ENCODE assay signal across 16 cellular contexts in genomic region chr19:13121551-13122274, GRCh38. TPM values are rescaled to one million over a fixed set of nuclear protein-coding genes. Genes with fewer than 3 reads are reported as not detected.
DNase-seq lines count a peak whose midpoint lies in the region; ATAC-seq, FAIRE-seq and TF ChIP-seq lines count a peak whose summit lies in the region.
"Had no signal": no experiment of that assay in that cellular context is flagged by ENCODE, and none has a peak within 500 bp of the region (broad histone marks: within the 10 kb centered on the region; RNA-seq: fewer than 3 reads in every experiment).

No MANE protein-coding gene starts in this region.

- H3K36me3 ChIP-seq in SK-N-MC (ENCODE audit: insufficient read depth, low read length), result peaks cover 10% of the 10 kb centered on the region; the same call in 1 of the 2 replicates
- H3K36me3 ChIP-seq: thoracic aorta had no signal

- peak overlapping the region; percentile 92; the same call in 1 of the 2 replicates for H3K4me3 ChIP-seq in SK-N-MC
- H3K4me3 ChIP-seq: mucosa of descending colon, thoracic aorta had no signal

- FAIRE-seq in GM12891 (lab: Jason Lieb, UNC) (no peak), D721Med (lab: Jason Lieb, UNC) (no peak)

- TF ChIP-seq CTCF in chondrocyte (IDR thresholded peaks at IDR 0.05) (no peak), progenitor cell of endocrine pancreas (IDR thresholded peaks at IDR 0.05; ENCODE audit: unreplicated experiment) (no peak), D721Med (IDR thresholded peaks at IDR 0.05; ENCODE audit: insufficient read depth, missing control alignments) (no peak)

- H3K27ac ChIP-seq in SK-N-MC, result peak overlapping the region; percentile 79
- H3K27ac ChIP-seq: thoracic aorta had no signal

- H3K4me1 Mint-ChIP-seq in chondrocyte (ENCODE audit: low read depth), result peaks cover 44% of the 10 kb centered on the region
- H3K4me1 Mint-ChIP-seq in progenitor cell of endocrine pancreas (ENCODE audit: low read depth), result peaks cover 12% of the 10 kb centered on the region

- ATAC-seq in HG03565 (IDR thresholded peaks at IDR 0.05; ENCODE audit: unreplicated experiment), result no peak
- ATAC-seq in GM18502 (IDR thresholded peaks at IDR 0.05; ENCODE audit: poor library complexity, unreplicated experiment), result no peak
- ATAC-seq: mucosa of descending colon, sciatic nerve, SK-N-SH treated with all-trans-retinoic acid at 6 μM for 48 hours had no signal

- H3K36me3 Mint-ChIP-seq in chondrocyte (ENCODE audit: low read depth) (no peaks in the 10 kb centered on the region), progenitor cell of endocrine pancreas (ENCODE audit: insufficient read depth) (peaks cover 2% of the 10 kb centered on the region)

- H3K9me3 Mint-ChIP-seq in chondrocyte (ENCODE audit: low read depth) (no peaks in the 10 kb centered on the region), progenitor cell of endocrine pancreas (ENCODE audit: low read depth) (no peaks in the 10 kb centered on the region)

- DNase-seq in GM12891 (ENCODE audit: insufficient read length, low spot score) (no peak), SK-N-MC (ENCODE audit: low read depth, low spot score) (no peak), chondrocyte (ENCODE audit: low spot score) (no peak), progenitor cell of endocrine pancreas (ENCODE audit: low spot score, unreplicated experiment) (no peak), D721Med (ENCODE audit: insufficient read length, low spot score) (no peak)
- DNase-seq: activated CD4-positive, alpha-beta T cell treated with anti-CD3 and anti-CD28 coated beads for 4 hours; cortex of kidney; Karpas-422; mucosa of descending colon; NCI-H2081; NK-92 treated with Interleukin-12 subunit alpha and Interleukin-12 subunit beta, amount 100 ng/mL, for 24 hours had no signal

- H3K4me3 Mint-ChIP-seq in chondrocyte (ENCODE audit: unreplicated experiment), result no peak overlapping the region
- peak overlapping the region; percentile 37 for H3K4me3 Mint-ChIP-seq in progenitor cell of endocrine pancreas (ENCODE audit: low read depth)

- H3K27me3 Mint-ChIP-seq in chondrocyte (ENCODE audit: low read depth) (no peaks in the 10 kb centered on the region), progenitor cell of endocrine pancreas (no peaks in the 10 kb centered on the region)

- H3K9me3 ChIP-seq in SK-N-MC (ENCODE audit: low read depth, low read length), result no peaks in the 10 kb centered on the region
- H3K9me3 ChIP-seq: mucosa of descending colon, thoracic aorta had no signal

- no peak for TF ChIP-seq POLR2A in GM12891 (IDR thresholded peaks at IDR 0.05; ENCODE audit: low read depth, low read length)

- peak overlapping the region; percentile 53 for H3K27ac Mint-ChIP-seq in chondrocyte (ENCODE audit: unreplicated experiment)
- H3K27ac Mint-ChIP-seq in progenitor cell of endocrine pancreas, result peak overlapping the region; percentile 25

- H3K9ac ChIP-seq in SK-N-MC (ENCODE audit: insufficient read length), result no peak overlapping the region

TF ChIP-seq in GM12891, 5 proteins besides CTCF, POLR2A, EP300 and RAD21:
- no peak for TF ChIP-seq SPI1 (IDR thresholded peaks at IDR 0.05; ENCODE audit: low read depth, low read length)
- peak; percentile 10; the same call in 1 of the 2 replicates for TF ChIP-seq POLR2AphosphoS5 (IDR thresholded peaks at IDR 0.05; ENCODE audit: low read depth, low read length)

RNA-seq across cellular contexts. Expression of gene NACC1, which starts 3.6 kb away (rescaled TPM):
- 24.0 TPM for polyA plus RNA-seq in GM12891 (2012; ENCODE audit: low read depth, missing spikeins)
- total RNA-seq in chondrocyte (45.2 to 49.5 TPM (median 47.3 TPM) in 3 replicates), progenitor cell of endocrine pancreas (92.3 and 103 TPM in 2 replicates)

RNA-seq across cellular contexts. Expression of gene TRMT1, which starts 5.2 kb away (rescaled TPM):
- polyA plus RNA-seq in GM12891 (2012; ENCODE audit: low read depth, missing spikeins), result 39.2 TPM
- total RNA-seq in chondrocyte, result 25.4 to 35.8 TPM (median 28.9 TPM) in 3 replicates
- 51.5 and 52.4 TPM in 2 replicates for total RNA-seq in progenitor cell of endocrine pancreas

RNA-seq across cellular contexts. Expression of gene LYL1, which starts 19.1 kb away (rescaled TPM):
- 5.6 TPM for polyA plus RNA-seq in GM12891 (2012; ENCODE audit: low read depth, missing spikeins)
- total RNA-seq in chondrocyte (0.38 to 0.47 TPM in 2 of 3 replicates, not detected in the other), progenitor cell of endocrine pancreas (0.47 and 0.50 TPM in 2 replicates)

RNA-seq across cellular contexts. Expression of gene STX10, which starts 28.5 kb away (rescaled TPM):
- 42.4 TPM for polyA plus RNA-seq in GM12891 (2012; ENCODE audit: low read depth, missing spikeins)
- 42.9 to 53.0 TPM (median 45.6 TPM) in 3 replicates for total RNA-seq in chondrocyte
- total RNA-seq in progenitor cell of endocrine pancreas, result 49.2 and 55.9 TPM in 2 replicates

RNA-seq across cellular contexts. Expression of gene IER2, which starts 28.5 kb away (rescaled TPM):
- polyA plus RNA-seq in GM12891 (2012; ENCODE audit: low read depth, missing spikeins), result 61.4 TPM
- total RNA-seq in chondrocyte (38.4 to 67.1 TPM (median 58.5 TPM) in 3 replicates), progenitor cell of endocrine pancreas (88.4 and 93.4 TPM in 2 replicates)
